In the genomic region with DNA sequence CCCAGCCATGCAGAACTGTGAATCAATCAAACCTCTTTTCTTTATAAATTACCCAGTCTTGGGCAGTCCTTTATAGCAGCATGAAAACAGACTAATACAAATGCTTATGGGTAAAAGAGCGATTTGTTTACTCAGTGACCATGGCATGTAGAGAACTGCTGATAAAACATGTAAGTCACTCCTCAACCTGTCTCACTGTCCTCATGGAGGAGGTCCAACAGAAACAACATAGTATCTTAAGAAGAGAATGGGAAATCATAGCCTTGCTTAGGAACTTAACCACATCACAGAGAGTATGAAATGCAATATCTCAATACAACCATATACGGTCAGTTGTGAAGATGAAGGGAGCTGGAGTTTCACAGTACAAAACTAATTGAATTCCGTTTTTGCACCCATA, we compare ENCODE assay signal across 32 cellular contexts.
"Had no signal": no experiment of that assay in that cellular context is flagged by ENCODE, and none has a peak within 500 bp of the region (broad histone marks: within the 10 kb centered on the region; RNA-seq: fewer than 3 reads in every experiment).

No MANE protein-coding gene starts in this region.

- H3K27ac Mint-ChIP-seq: activated CD4-positive, alpha-beta memory T cell treated with anti-CD3 and anti-CD28 coated beads for 36 hours; activated CD4-positive, alpha-beta T cell treated with anti-CD3 and anti-CD28 coated beads for 36 hours; activated CD4-positive, alpha-beta T cell treated with anti-CD3 and anti-CD28 coated beads, Interleukin-2, amount 10 ng/mL, durations not matched to agents 24 days and 14 days; activated CD8-positive, alpha-beta memory T cell treated with anti-CD3 and anti-CD28 coated beads, Interleukin-2, amount 10 ng/mL, durations not matched to agents 7 days and 5 days; activated CD8-positive, alpha-beta T cell treated with anti-CD3 and anti-CD28 coated beads, Interleukin-2, amount 10 ng/mL, durations not matched to agents 7 days and 5 days; activated naive CD4-positive, alpha-beta T cell treated with anti-CD3 and anti-CD28 coated beads, Interleukin-2, amount 10 ng/mL, durations not matched to agents 7 days and 5 days; activated naive CD4-positive, alpha-beta T cell treated with anti-CD3 and anti-CD28 coated beads, Interleukin-2, amount 50 U/mL, for 72 hours; activated naive CD8-positive, alpha-beta T cell treated with anti-CD3 and anti-CD28 coated beads, Interleukin-2, amount 10 ng/mL, durations not matched to agents 7 days and 5 days; activated T-cell treated with anti-CD3 and anti-CD28 coated beads, Interleukin-2, amount 50 U/mL, for 72 hours; brain; dendritic cell treated with granulocyte-macrophage colony-stimulating factor and Interleukin-4, amounts not matched to agents 40 ng/mL and 50 ng/mL, for 4 days; effector memory CD8-positive, alpha-beta T cell had no signal

- H3K4me3 Mint-ChIP-seq: activated CD4-positive, alpha-beta memory T cell treated with anti-CD3 and anti-CD28 coated beads for 36 hours; activated CD4-positive, alpha-beta T cell treated with anti-CD3 and anti-CD28 coated beads for 36 hours; activated CD4-positive, alpha-beta T cell treated with anti-CD3 and anti-CD28 coated beads, Interleukin-2, amount 10 ng/mL, durations not matched to agents 24 days and 14 days; activated CD8-positive, alpha-beta memory T cell treated with anti-CD3 and anti-CD28 coated beads, Interleukin-2, amount 10 ng/mL, durations not matched to agents 7 days and 5 days; activated CD8-positive, alpha-beta T cell treated with anti-CD3 and anti-CD28 coated beads, Interleukin-2, amount 10 ng/mL, durations not matched to agents 7 days and 5 days; activated naive CD4-positive, alpha-beta T cell treated with anti-CD3 and anti-CD28 coated beads, Interleukin-2, amount 10 ng/mL, durations not matched to agents 7 days and 5 days; activated naive CD8-positive, alpha-beta T cell treated with anti-CD3 and anti-CD28 coated beads, Interleukin-2, amount 10 ng/mL, durations not matched to agents 7 days and 5 days; activated T-cell treated with anti-CD3 and anti-CD28 coated beads, Interleukin-2, amount 50 U/mL, for 72 hours; brain; dendritic cell treated with granulocyte-macrophage colony-stimulating factor and Interleukin-4, amounts not matched to agents 40 ng/mL and 50 ng/mL, for 4 days; effector memory CD8-positive, alpha-beta T cell had no signal

- H3K4me3 ChIP-seq: breast epithelium, cardiac muscle cell, coronary artery, dorsolateral prefrontal cortex, esophagus squamous epithelium, gastroesophageal sphincter, heart right ventricle, hepatocyte had no signal

- H3K27me3 Mint-ChIP-seq: activated CD4-positive, alpha-beta memory T cell treated with anti-CD3 and anti-CD28 coated beads for 36 hours; activated CD4-positive, alpha-beta T cell treated with anti-CD3 and anti-CD28 coated beads for 36 hours; activated CD4-positive, alpha-beta T cell treated with anti-CD3 and anti-CD28 coated beads, Interleukin-2, amount 10 ng/mL, durations not matched to agents 24 days and 14 days; activated CD8-positive, alpha-beta memory T cell treated with anti-CD3 and anti-CD28 coated beads, Interleukin-2, amount 10 ng/mL, durations not matched to agents 7 days and 5 days; activated naive CD4-positive, alpha-beta T cell treated with anti-CD3 and anti-CD28 coated beads, Interleukin-2, amount 10 ng/mL, durations not matched to agents 7 days and 5 days; activated naive CD8-positive, alpha-beta T cell treated with anti-CD3 and anti-CD28 coated beads, Interleukin-2, amount 10 ng/mL, durations not matched to agents 7 days and 5 days; dendritic cell treated with granulocyte-macrophage colony-stimulating factor and Interleukin-4, amounts not matched to agents 40 ng/mL and 50 ng/mL, for 4 days; effector memory CD8-positive, alpha-beta T cell had no signal

- H3K4me1 Mint-ChIP-seq: activated CD4-positive, alpha-beta T cell treated with anti-CD3 and anti-CD28 coated beads for 36 hours; activated CD4-positive, alpha-beta T cell treated with anti-CD3 and anti-CD28 coated beads, Interleukin-2, amount 10 ng/mL, durations not matched to agents 24 days and 14 days; activated CD8-positive, alpha-beta memory T cell treated with anti-CD3 and anti-CD28 coated beads, Interleukin-2, amount 10 ng/mL, durations not matched to agents 7 days and 5 days; activated naive CD4-positive, alpha-beta T cell treated with anti-CD3 and anti-CD28 coated beads, Interleukin-2, amount 10 ng/mL, durations not matched to agents 7 days and 5 days; activated naive CD8-positive, alpha-beta T cell treated with anti-CD3 and anti-CD28 coated beads, Interleukin-2, amount 10 ng/mL, durations not matched to agents 7 days and 5 days; brain had no signal

- H3K9me3 Mint-ChIP-seq: brain had no signal

- H3K36me3 Mint-ChIP-seq: activated CD4-positive, alpha-beta memory T cell treated with anti-CD3 and anti-CD28 coated beads for 36 hours; activated CD8-positive, alpha-beta memory T cell treated with anti-CD3 and anti-CD28 coated beads, Interleukin-2, amount 10 ng/mL, durations not matched to agents 7 days and 5 days; activated naive CD4-positive, alpha-beta T cell treated with anti-CD3 and anti-CD28 coated beads, Interleukin-2, amount 10 ng/mL, durations not matched to agents 7 days and 5 days; activated naive CD8-positive, alpha-beta T cell treated with anti-CD3 and anti-CD28 coated beads, Interleukin-2, amount 10 ng/mL, durations not matched to agents 7 days and 5 days; brain had no signal

- DNase-seq: activated CD4-positive, alpha-beta memory T cell treated with anti-CD3 and anti-CD28 coated beads for 36 hours; activated CD4-positive, alpha-beta T cell treated with anti-CD3 and anti-CD28 coated beads for 36 hours; activated CD4-positive, alpha-beta T cell treated with anti-CD3 and anti-CD28 coated beads, Interleukin-2, amount 10 ng/mL, durations not matched to agents 24 days and 14 days; activated CD4-positive, CD25-positive, alpha-beta regulatory T cell; activated CD4-positive, CD25-positive, alpha-beta regulatory T cell treated with anti-CD3 and anti-CD28 coated beads, Interleukin-2, amount 50 U/mL, for 72 hours; activated CD8-positive, alpha-beta memory T cell treated with anti-CD3 and anti-CD28 coated beads, Interleukin-2, amount 10 ng/mL, durations not matched to agents 7 days and 5 days; activated CD8-positive, alpha-beta memory T cell treated with anti-CD3 and anti-CD28 coated beads, Interleukin-2, amount 50 U/mL, for 4 hours; activated CD8-positive, alpha-beta T cell treated with anti-CD3 and anti-CD28 coated beads, Interleukin-2, amount 10 ng/mL, durations not matched to agents 7 days and 5 days; activated gamma-delta T cell; activated naive CD4-positive, alpha-beta T cell; activated naive CD4-positive, alpha-beta T cell treated with anti-CD3 and anti-CD28 coated beads, Interleukin-2, amount 10 ng/mL, durations not matched to agents 7 days and 5 days; activated naive CD8-positive, alpha-beta T cell treated with anti-CD3 and anti-CD28 coated beads, Interleukin-2, amount 10 ng/mL, durations not matched to agents 7 days and 5 days; activated T-cell treated with anti-CD3 and anti-CD28 coated beads, Interleukin-2, amount 50 U/mL, for 1 hour; activated T-cell treated with anti-CD3 and anti-CD28 coated beads, Interleukin-2, amount 50 U/mL, for 72 hours; amygdala; aorta; central memory CD4-positive, alpha-beta T cell; cerebellar nuclear complex; dorsolateral prefrontal cortex; effector memory CD8-positive, alpha-beta T cell; esophagus squamous epithelium; foreskin melanocyte; heart right ventricle; T-helper 2 cell had no signal
